8 cellular contexts compared by ENCODE assay signal in genomic region chr7:37234928-37235327, GRCh38.
DNase-seq lines count a peak whose midpoint lies in the region; ATAC-seq and TF ChIP-seq lines count a peak whose summit lies in the region.

No MANE protein-coding gene starts in this region.

- no peak overlapping the region for H2AFZ ChIP-seq in parathyroid adenoma

- no peak overlapping the region for H3K4me2 ChIP-seq in parathyroid adenoma (ENCODE audit: low read length)

- H3K9me3 ChIP-seq in parathyroid adenoma (ENCODE audit: control insufficient read depth, low read length), result no peaks in the 10 kb centered on the region

- no peaks in the 10 kb centered on the region for H3K36me3 ChIP-seq in parathyroid adenoma (ENCODE audit: control insufficient read depth, insufficient read depth, low read length)

- H3K9ac ChIP-seq in parathyroid adenoma, result no peak overlapping the region

- H3K4me1 ChIP-seq in parathyroid adenoma, result no peaks in the 10 kb centered on the region

- H3K4me3 ChIP-seq in parathyroid adenoma (ENCODE audit: low read depth, low read length), result no peak overlapping the region

- no peak overlapping the region for H3K27ac ChIP-seq in parathyroid adenoma

- H3K79me2 ChIP-seq in parathyroid adenoma, result no peaks in the 10 kb centered on the region

- no peaks in the 10 kb centered on the region for H3K27me3 ChIP-seq in parathyroid adenoma (ENCODE audit: control insufficient read depth, insufficient read depth, low read length)

- peak; percentile 65 for TF ChIP-seq CTCF in parathyroid adenoma (IDR thresholded peaks at IDR 0.05)

- intact Hi-C loops in posterior vena cava (cut with DNase I), result loop anchor here in 1 of 2 donors (10.0 kb wide), 1 partner anchor 260 kb away; no protein-coding TSS in a partner anchor

- DNase-seq in NCI-H748 (lab: John Stamatoyannopoulos, UW; ENCODE audit: unreplicated experiment) (peak; percentile 33), NCI-H748 treated with DMSO at 0.1 percent for 48 hours (lab: John Stamatoyannopoulos, UW) (no peak), NCI-H460 (ENCODE audit: extremely low read depth, low read depth) (peak; percentile 25), posterior vena cava (ENCODE audit: low spot score) (no peak)
- peak; percentile 9 for DNase-seq in effector CD4-positive, alpha-beta T cell
- no peak for DNase-seq in activated T-cell treated with anti-CD3 and anti-CD28 coated beads, Interleukin-2, amount 50 U/mL, for 48 hours

- no peak for ATAC-seq in GM19035 (IDR thresholded peaks at IDR 0.05; ENCODE audit: unreplicated experiment)

Comparison
In these comparisons a context has a peak if more than half of its experiments do, and no peak if none do; other contexts are left out.
1. DNase-seq: peak in NCI-H748 (single experiment), NCI-H460 (single experiment) and effector CD4-positive, alpha-beta T cell (single experiment); none in NCI-H748 treated with DMSO at 0.1 percent for 48 hours (single experiment), posterior vena cava (single experiment) and activated T-cell treated with anti-CD3 and anti-CD28 coated beads, Interleukin-2, amount 50 U/mL, for 48 hours (0 of 2).